24 cellular contexts compared by ENCODE assay signal in the genomic region with DNA sequence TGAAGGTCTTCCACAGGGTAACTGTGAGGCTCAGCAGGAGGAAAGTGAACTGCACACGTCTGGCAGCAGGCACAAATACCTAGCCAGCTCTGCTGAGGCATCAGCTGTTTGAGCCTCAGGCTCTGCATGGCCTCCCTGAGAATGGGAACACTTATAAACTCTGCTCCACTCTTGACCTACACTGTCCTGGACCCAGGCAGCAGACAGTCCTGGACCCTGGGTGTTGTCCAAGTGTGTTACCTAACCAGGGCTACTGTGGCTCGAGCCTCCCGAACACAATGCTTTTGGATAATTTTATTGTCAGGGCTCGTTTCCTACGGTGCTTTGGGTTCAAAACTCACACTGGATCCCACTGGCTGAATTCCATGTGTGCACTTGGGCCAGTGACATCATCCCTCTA.
DNase-seq lines count a peak whose midpoint lies in the region; ATAC-seq and TF ChIP-seq lines count a peak whose summit lies in the region.
"Had no signal": no experiment of that assay in that cellular context is flagged by ENCODE, and none has a peak within 500 bp of the region (broad histone marks: within the 10 kb centered on the region; RNA-seq: fewer than 3 reads in every experiment).

No MANE protein-coding gene starts in this region.

- no peak overlapping the region for H3K9ac ChIP-seq in mammary epithelial cell (ENCODE audit: insufficient read depth, low read length)

- no peaks in the 10 kb centered on the region for H3K27me3 ChIP-seq in mammary epithelial cell (ENCODE audit: insufficient read depth, low read length)
- H3K27me3 ChIP-seq: BE2C had no signal

- BruUV-seq in mammary epithelial cell (replicated peaks; lab: Mats Ljungman, UMichigan): no TSS peak
- BruUV-seq in MCF 10A (replicated peaks; lab: Mats Ljungman, UMichigan): no TSS peak

- H3K9me3 Mint-ChIP-seq in MCF 10A (ENCODE audit: unreplicated experiment): no peaks in the 10 kb centered on the region
- H3K9me3 Mint-ChIP-seq in chondrocyte (ENCODE audit: low read depth): no peaks in the 10 kb centered on the region
- no peaks in the 10 kb centered on the region for H3K9me3 Mint-ChIP-seq in activated naive CD8-positive, alpha-beta T cell treated with anti-CD3 and anti-CD28 coated beads, Interleukin-2, amount 50 U/mL, for 24 hours
- H3K9me3 Mint-ChIP-seq in progenitor cell of endocrine pancreas (ENCODE audit: low read depth): no peaks in the 10 kb centered on the region

- intact Hi-C loops in mammary epithelial cell (cut with micrococcal nuclease): loop anchor here (5.0 kb wide), 1 partner anchor 104 kb away; no protein-coding TSS in a partner anchor
- intact Hi-C loops in MCF 10A (cut with micrococcal nuclease): no loop called here

- ATAC-seq in left lobe of liver: peak; percentile 84
- ATAC-seq in activated naive CD8-positive, alpha-beta T cell treated with anti-CD3 and anti-CD28 coated beads, Interleukin-2, amount 50 U/mL, for 24 hours: no peak
- ATAC-seq: GM12878, HCT116, HepG2 had no signal

- H3K36me3 Mint-ChIP-seq in MCF 10A (ENCODE audit: insufficient read depth, unreplicated experiment) (no peaks in the 10 kb centered on the region), chondrocyte (ENCODE audit: low read depth) (peaks cover 39% of the 10 kb centered on the region), progenitor cell of endocrine pancreas (ENCODE audit: insufficient read depth) (no peaks in the 10 kb centered on the region)
- no peaks in the 10 kb centered on the region for H3K36me3 Mint-ChIP-seq in activated naive CD8-positive, alpha-beta T cell treated with anti-CD3 and anti-CD28 coated beads, Interleukin-2, amount 50 U/mL, for 24 hours (ENCODE audit: low read depth)

- H3K27ac Mint-ChIP-seq in MCF 10A (ENCODE audit: low read depth, unreplicated experiment): no peak overlapping the region
- H3K27ac Mint-ChIP-seq in chondrocyte (ENCODE audit: unreplicated experiment): peak overlapping the region; percentile 93
- no peak overlapping the region for H3K27ac Mint-ChIP-seq in activated naive CD8-positive, alpha-beta T cell treated with anti-CD3 and anti-CD28 coated beads, Interleukin-2, amount 50 U/mL, for 24 hours
- H3K27ac Mint-ChIP-seq in progenitor cell of endocrine pancreas: no peak overlapping the region
- H3K27ac Mint-ChIP-seq: CD4-positive, alpha-beta T cell had no signal

- H3K4me3 Mint-ChIP-seq in MCF 10A (ENCODE audit: unreplicated experiment): no peak overlapping the region
- H3K4me3 Mint-ChIP-seq in chondrocyte (ENCODE audit: unreplicated experiment): no peak overlapping the region
- H3K4me3 Mint-ChIP-seq in activated naive CD8-positive, alpha-beta T cell treated with anti-CD3 and anti-CD28 coated beads, Interleukin-2, amount 50 U/mL, for 24 hours: no peak overlapping the region
- no peak overlapping the region for H3K4me3 Mint-ChIP-seq in progenitor cell of endocrine pancreas (ENCODE audit: low read depth)
- H3K4me3 Mint-ChIP-seq: CD4-positive, alpha-beta T cell had no signal

- peak overlapping the region; percentile 82 for H3K27ac ChIP-seq in mammary epithelial cell (ENCODE audit: insufficient read depth, low read depth, low read length)
- H3K27ac ChIP-seq: 22Rv1 had no signal

- in situ Hi-C loops in mammary epithelial cell (cut with MboI; ENCODE audit: low sequenced_read_pairs in 2 of 2): no loop called here

- H3K4me1 Mint-ChIP-seq in MCF 10A (ENCODE audit: insufficient read depth, unreplicated experiment) (peaks cover 7% of the 10 kb centered on the region), chondrocyte (ENCODE audit: low read depth) (peaks cover 29% of the 10 kb centered on the region), progenitor cell of endocrine pancreas (ENCODE audit: low read depth) (peaks cover 14% of the 10 kb centered on the region)
- H3K4me1 Mint-ChIP-seq in activated naive CD8-positive, alpha-beta T cell treated with anti-CD3 and anti-CD28 coated beads, Interleukin-2, amount 50 U/mL, for 24 hours: no peaks in the 10 kb centered on the region

- peaks cover 24% of the 10 kb centered on the region for H3K4me1 ChIP-seq in mammary epithelial cell (ENCODE audit: insufficient read depth, low read length)
- H3K4me1 ChIP-seq: BE2C had no signal

- no peaks in the 10 kb centered on the region for H3K9me3 ChIP-seq in mammary epithelial cell (replicated peaks; ENCODE audit: insufficient read depth, low read length)
- H3K9me3 ChIP-seq: BE2C, Caco-2 had no signal

- H3K27me3 Mint-ChIP-seq in MCF 10A (ENCODE audit: insufficient read depth, unreplicated experiment): no peaks in the 10 kb centered on the region
- no peaks in the 10 kb centered on the region for H3K27me3 Mint-ChIP-seq in chondrocyte (ENCODE audit: low read depth)
- no peaks in the 10 kb centered on the region for H3K27me3 Mint-ChIP-seq in activated naive CD8-positive, alpha-beta T cell treated with anti-CD3 and anti-CD28 coated beads, Interleukin-2, amount 50 U/mL, for 24 hours
- peaks cover 34% of the 10 kb centered on the region for H3K27me3 Mint-ChIP-seq in progenitor cell of endocrine pancreas
- H3K27me3 Mint-ChIP-seq: CD4-positive, alpha-beta T cell had no signal

- POLR2A ChIA-PET in MCF 10A (lab: Yijun Ruan, JAX): no interaction called here

- TF ChIP-seq CTCF in mammary epithelial cell (conservative IDR thresholded peaks at IDR 0.05 in 1 of 2, IDR thresholded peaks at IDR 0.05 in 1 of 2; ENCODE audit: extremely low read depth in 1 of 2, insufficient read depth in 1 of 2, low read depth in 1 of 2, low read length in 2 of 2): no peak
- no peak for TF ChIP-seq CTCF in MCF 10A (IDR thresholded peaks at IDR 0.05; ENCODE audit: unreplicated experiment)
- TF ChIP-seq CTCF in chondrocyte (IDR thresholded peaks at IDR 0.05): no peak
- TF ChIP-seq CTCF in progenitor cell of endocrine pancreas (IDR thresholded peaks at IDR 0.05; ENCODE audit: unreplicated experiment): no peak

- no peak overlapping the region for H3K4me3 ChIP-seq in mammary epithelial cell (replicated peaks in 1 of 3; ENCODE audit: insufficient read depth in 1 of 3, low read depth in 2 of 3, low read length in 3 of 3)
- H3K4me3 ChIP-seq: GM12878 had no signal

- CTCF ChIA-PET in mammary epithelial cell (lab: Charles Lee; ENCODE audit: low non-redundant PET) (no interaction called here), MCF 10A (lab: Yijun Ruan, JAX) (no interaction called here)

- DNase-seq in mammary epithelial cell: no peak
- no peak for DNase-seq in MCF 10A (ENCODE audit: unreplicated experiment)
- no peak for DNase-seq in chondrocyte (ENCODE audit: low spot score)
- no peak for DNase-seq in left lobe of liver (ENCODE audit: low spot score)
- DNase-seq in activated naive CD8-positive, alpha-beta T cell treated with anti-CD3 and anti-CD28 coated beads, Interleukin-2, amount 50 U/mL, for 24 hours: no peak
- no peak for DNase-seq in SKM-1 (lab: John Stamatoyannopoulos, UW; ENCODE audit: unreplicated experiment)
- DNase-seq in progenitor cell of endocrine pancreas (ENCODE audit: low spot score, unreplicated experiment): no peak
- DNase-seq in Ammon's horn (ENCODE audit: low spot score): no peak
- DNase-seq: BE2C; Caco-2; CD4-positive, alpha-beta T cell; GOT3; KG1; MV-4-11; NCI-H1694 treated with DMSO at 0.1 percent for 48 hours; NCI-H2107; NCI-H510A; NCI-H748 treated with DMSO at 0.1 percent for 48 hours; NK-92 treated with Interleukin-12 subunit alpha and Interleukin-12 subunit beta, amount 100 ng/mL, for 24 hours; SHP77 treated with DMSO at 0.1 percent for 48 hours had no signal

- H3K79me2 ChIP-seq in mammary epithelial cell (ENCODE audit: insufficient read depth, low read length): no peaks in the 10 kb centered on the region

- WGBS in mammary epithelial cell (ENCODE audit: low coverage, missing lambda C conversion rate): 98% methylated on average over 4 of the region's 5 CpGs

- dilution Hi-C loops in mammary epithelial cell (cut with HindIII; ENCODE audit: low sequenced_read_pairs): no loop called here

- no peaks in the 10 kb centered on the region for H3K36me3 ChIP-seq in mammary epithelial cell (ENCODE audit: insufficient read depth, low read length)
- H3K36me3 ChIP-seq: BE2C had no signal

- H2AFZ ChIP-seq in mammary epithelial cell (ENCODE audit: low read depth, low read length): no peak overlapping the region

- no peak overlapping the region for H3K4me2 ChIP-seq in mammary epithelial cell (ENCODE audit: insufficient read depth, low read depth, low read length)

- H4K20me1 ChIP-seq in mammary epithelial cell (ENCODE audit: insufficient read depth, low read length): no peaks in the 10 kb centered on the region
